24 cellular contexts compared by ENCODE assay signal in the genomic region with DNA sequence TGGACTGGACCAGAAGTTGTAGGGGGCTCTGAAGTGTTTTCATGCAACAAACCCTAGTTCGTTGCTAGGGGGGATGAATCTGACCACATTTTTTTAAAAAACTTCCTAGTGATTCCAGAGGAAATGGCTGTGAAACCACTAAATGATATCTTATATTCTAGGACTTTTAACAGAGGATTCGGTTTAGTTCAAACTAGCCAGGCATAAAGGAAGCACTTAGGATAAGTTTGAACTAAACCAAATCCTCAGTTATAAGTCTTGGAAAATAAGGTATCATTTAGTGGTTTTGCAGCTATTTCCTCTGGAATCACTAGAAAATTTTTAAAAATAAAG.
"Had no signal": no experiment of that assay in that cellular context is flagged by ENCODE, and none has a peak within 500 bp of the region (broad histone marks: within the 10 kb centered on the region; RNA-seq: fewer than 3 reads in every experiment).

No MANE protein-coding gene starts in this region.

- H3K4me3 ChIP-seq: adrenal gland, MG63, Peyer's patch had no signal

- H3K36me3 ChIP-seq: adrenal gland, brain microvascular endothelial cell, MG63, Peyer's patch had no signal

- H3K4me3 Mint-ChIP-seq: activated CD8-positive, alpha-beta T cell treated with anti-CD3 and anti-CD28 coated beads, Interleukin-2, amount 10 ng/mL, durations not matched to agents 7 days and 5 days; activated naive CD8-positive, alpha-beta T cell treated with anti-CD3 and anti-CD28 coated beads, Interleukin-2, amount 10 ng/mL, durations not matched to agents 7 days and 5 days; T-helper 1 cell treated with Interleukin-12 subunit alpha and Interleukin-12 subunit beta and Interleukin-4 antibody, amounts not matched to agents 30 μg/mL and 1 μg/mL, for 36 hours; WTC11 had no signal

- H3K9me3 Mint-ChIP-seq: T-helper 1 cell treated with Interleukin-12 subunit alpha and Interleukin-12 subunit beta and Interleukin-4 antibody, amounts not matched to agents 30 μg/mL and 1 μg/mL, for 36 hours had no signal

- H3K27me3 ChIP-seq: adrenal gland, brain microvascular endothelial cell, MG63, Peyer's patch had no signal

- H3K9me3 ChIP-seq: adrenal gland, MG63, Peyer's patch had no signal

- H3K27ac ChIP-seq: adrenal gland, brain microvascular endothelial cell, Peyer's patch had no signal

- ATAC-seq: activated CD8-positive, alpha-beta T cell treated with anti-CD3 and anti-CD28 coated beads, Interleukin-2, amount 10 ng/mL, durations not matched to agents 7 days and 5 days had no signal

- H3K4me1 Mint-ChIP-seq: activated naive CD8-positive, alpha-beta T cell treated with anti-CD3 and anti-CD28 coated beads, Interleukin-2, amount 10 ng/mL, durations not matched to agents 7 days and 5 days had no signal

- H3K36me3 Mint-ChIP-seq: activated naive CD8-positive, alpha-beta T cell treated with anti-CD3 and anti-CD28 coated beads, Interleukin-2, amount 10 ng/mL, durations not matched to agents 7 days and 5 days had no signal

- H3K27ac Mint-ChIP-seq: activated CD8-positive, alpha-beta T cell treated with anti-CD3 and anti-CD28 coated beads, Interleukin-2, amount 10 ng/mL, durations not matched to agents 7 days and 5 days; activated naive CD8-positive, alpha-beta T cell treated with anti-CD3 and anti-CD28 coated beads, Interleukin-2, amount 10 ng/mL, durations not matched to agents 7 days and 5 days; T-helper 1 cell treated with Interleukin-12 subunit alpha and Interleukin-12 subunit beta and Interleukin-4 antibody, amounts not matched to agents 30 μg/mL and 1 μg/mL, for 36 hours; WTC11 had no signal

- H3K4me1 ChIP-seq: adrenal gland, Peyer's patch had no signal

- DNase-seq: activated CD4-positive, alpha-beta T cell treated with anti-CD3 and anti-CD28 coated beads for 48 hours; activated CD4-positive, alpha-beta T cell treated with anti-CD3 and anti-CD28 coated beads, Interleukin-2, amount 50 U/mL, for 4 hours; activated CD4-positive, CD25-positive, alpha-beta regulatory T cell treated with anti-CD3 and anti-CD28 coated beads, Interleukin-2, amount 50 U/mL, for 72 hours; activated CD8-positive, alpha-beta memory T cell treated with anti-CD3 and anti-CD28 coated beads, Interleukin-2, amount 50 U/mL, for 48 hours; activated CD8-positive, alpha-beta T cell treated with anti-CD3 and anti-CD28 coated beads, Interleukin-2, amount 10 ng/mL, durations not matched to agents 7 days and 5 days; activated naive CD4-positive, alpha-beta T cell treated with anti-CD3 and anti-CD28 coated beads, Interleukin-2, amount 50 U/mL, for 16 hours; activated naive CD8-positive, alpha-beta T cell treated with anti-CD3 and anti-CD28 coated beads, Interleukin-2, amount 10 ng/mL, durations not matched to agents 7 days and 5 days; activated T-cell treated with anti-CD3 and anti-CD28 coated beads, Interleukin-2, amount 50 U/mL, for 1 hour; adrenal gland; anterior cingulate cortex; MG63; MV-4-11; NCI-H1092 treated with DMSO at 0.1 percent for 48 hours; NCI-H1417 treated with DMSO at 0.1 percent for 48 hours; NCI-H1694 treated with DMSO at 0.1 percent for 48 hours; NCI-H2029 treated with DMSO at 0.1 percent for 48 hours; NCI-H510A treated with DMSO at 0.1 percent for 48 hours; NCI-H69; NK-92 treated with Interleukin-12 subunit alpha and Interleukin-12 subunit beta, amount 100 ng/mL, for 24 hours; Peyer's patch; SHP77 treated with DMSO at 0.1 percent for 48 hours had no signal
